24 cellular contexts compared by ENCODE assay signal in genomic region chr1:211637066-211637465, GRCh38. TPM values are rescaled to one million over a fixed set of nuclear protein-coding genes. Genes with fewer than 3 reads are reported as not detected.
"Had no signal": no experiment of that assay in that cellular context is flagged by ENCODE, and none has a peak within 500 bp of the region (broad histone marks: within the 10 kb centered on the region; RNA-seq: fewer than 3 reads in every experiment).

No MANE protein-coding gene starts in this region.

- H3K4me1 ChIP-seq: colonic mucosa, parathyroid adenoma had no signal

- H3K27me3 ChIP-seq: colonic mucosa, esophagus muscularis mucosa, left lung, testis, vagina had no signal

- H3K9ac ChIP-seq: parathyroid adenoma had no signal

- H2AFZ ChIP-seq: parathyroid adenoma had no signal

- H3K4me3 ChIP-seq: colonic mucosa, esophagus muscularis mucosa, left lung, testis, vagina had no signal

- FAIRE-seq: astrocyte, frontal cortex, TTC549 had no signal

- H3K36me3 ChIP-seq: colonic mucosa, esophagus muscularis mucosa, left lung, vagina, WERI-Rb-1 had no signal

- H3K27ac ChIP-seq: colonic mucosa, esophagus muscularis mucosa, left lung, parathyroid adenoma, testis, vagina, WERI-Rb-1 had no signal

- DNase-seq: activated CD4-positive, alpha-beta T cell treated with anti-CD3 and anti-CD28 coated beads, Interleukin-2, amount 10 ng/mL, durations not matched to agents 7 days and 5 days; activated CD4-positive, CD25-positive, alpha-beta regulatory T cell treated with anti-CD3 and anti-CD28 coated beads, Interleukin-2, amount 50 U/mL, for 72 hours; activated CD8-positive, alpha-beta memory T cell treated with anti-CD3 and anti-CD28 coated beads, Interleukin-2, amount 10 ng/mL, durations not matched to agents 7 days and 5 days; activated CD8-positive, alpha-beta T cell treated with anti-CD3 and anti-CD28 coated beads for 36 hours; activated naive CD4-positive, alpha-beta T cell; activated naive CD8-positive, alpha-beta T cell treated with anti-CD3 and anti-CD28 coated beads for 36 hours; glutamatergic neuron; hippocampal formation; left lung; stimulated activated CD4-positive, alpha-beta T cell treated with anti-CD3 and anti-CD28 coated beads, Interleukin-2, amount 100 ng/mL, for 48 hours; stimulated activated CD8-positive, alpha-beta memory T cell treated with anti-CD3 and anti-CD28 coated beads, Interleukin-4, amount 100 ng/mL, for 48 hours; stimulated activated naive B cell treated with anti-CD40 and anti-IgM and Interleukin-4, amounts not matched to agents 10 μg/mL and 1 μg/mL and 100 μg/mL, for 72 hours; testis; trophoblast cell; WERI-Rb-1 had no signal

- H3K9me3 ChIP-seq: colonic mucosa, esophagus muscularis mucosa, left lung, testis, vagina had no signal

- ATAC-seq: activated CD8-positive, alpha-beta memory T cell treated with anti-CD3 and anti-CD28 coated beads, Interleukin-2, amount 10 ng/mL, durations not matched to agents 7 days and 5 days; activated CD8-positive, alpha-beta T cell treated with anti-CD3 and anti-CD28 coated beads for 36 hours; natural killer cell treated with Interleukin-12 subunit alpha and Interleukin-12 subunit beta and Interleukin-15 and Interleukin-18, amount 100 ng/mL, for 72 hours; sciatic nerve; stimulated activated naive B cell treated with anti-CD40 and anti-IgM and Interleukin-4, amounts not matched to agents 10 μg/mL and 1 μg/mL and 100 μg/mL, for 72 hours had no signal

- H3K79me2 ChIP-seq: parathyroid adenoma had no signal

RNA-seq across cellular contexts. Expression of gene NEK2, which starts 38.4 kb away (rescaled TPM):
- total RNA-seq: esophagus muscularis mucosa had no signal
